24 cellular contexts compared by ENCODE assay signal in the genomic region with DNA sequence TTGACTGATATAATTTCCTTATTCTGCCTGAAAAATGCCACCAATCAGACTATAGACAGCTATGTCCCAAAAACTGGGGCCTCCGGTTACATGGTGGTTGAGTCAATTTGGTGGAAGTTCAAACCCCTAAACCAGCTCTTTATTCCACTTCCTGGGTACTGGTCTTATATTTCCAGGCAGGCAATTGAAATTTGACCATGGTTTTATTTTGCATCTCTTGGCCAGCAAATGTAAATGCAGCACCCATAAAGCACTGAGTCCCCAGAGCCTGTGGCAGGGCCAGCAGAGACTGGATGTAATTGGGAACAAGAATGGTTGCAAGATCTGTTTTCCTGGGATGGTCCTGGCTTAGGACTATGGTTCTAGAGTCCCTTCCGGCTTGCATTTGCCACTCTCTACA.
DNase-seq lines count a peak whose midpoint lies in the region; ATAC-seq and TF ChIP-seq lines count a peak whose summit lies in the region.
"Had no signal": no experiment of that assay in that cellular context is flagged by ENCODE, and none has a peak within 500 bp of the region (broad histone marks: within the 10 kb centered on the region; RNA-seq: fewer than 3 reads in every experiment).

No MANE protein-coding gene starts in this region.

- 86% methylated on average over 2 of the region's 2 CpGs for WGBS in esophagus muscularis mucosa
- 87 to 98% (median 91%) methylated on average over 2 of the region's 2 CpGs for WGBS in psoas muscle, 3 donors

- POLR2A ChIA-PET in activated CD4-positive, alpha-beta T cell treated with anti-CD3 and anti-CD28 coated beads, Interleukin-2, amount 10 ng/mL, durations not matched to agents 7 days and 5 days (lab: Charles Lee) = no interaction called here
- POLR2A ChIA-PET in CD8-positive, alpha-beta T cell (lab: Charles Lee) = no interaction called here
- POLR2A ChIA-PET in CD4-positive, alpha-beta T cell (lab: Charles Lee) = no interaction called here
- POLR2A ChIA-PET in activated CD4-positive, alpha-beta memory T cell treated with anti-CD3 and anti-CD28 coated beads, Interleukin-2, amount 10 ng/mL, durations not matched to agents 7 days and 5 days (lab: Charles Lee) = no interaction called here

- H3K27ac Mint-ChIP-seq in activated CD4-positive, alpha-beta T cell treated with anti-CD3 and anti-CD28 coated beads, Interleukin-2, amount 10 ng/mL, durations not matched to agents 7 days and 5 days = peak overlapping the region; percentile 1
- H3K27ac Mint-ChIP-seq in CD8-positive, alpha-beta T cell = no peak overlapping the region
- H3K27ac Mint-ChIP-seq in CD4-positive, alpha-beta T cell = no peak overlapping the region
- H3K27ac Mint-ChIP-seq in activated CD4-positive, alpha-beta memory T cell treated with anti-CD3 and anti-CD28 coated beads, Interleukin-2, amount 10 ng/mL, durations not matched to agents 7 days and 5 days = no peak overlapping the region
- H3K27ac Mint-ChIP-seq: activated CD4-positive, alpha-beta T cell treated with anti-CD3 and anti-CD28 coated beads, Interleukin-2, amount 10 ng/mL, durations not matched to agents 24 days and 14 days; activated naive CD8-positive, alpha-beta T cell; CD4-positive, alpha-beta memory T cell; GM23338 had no signal

- intact Hi-C loops in esophagus muscularis mucosa (cut with DNase I) (loop anchor here (10.0 kb wide), 1 partner anchor 105 kb away; the partner anchor contains the start of gene CDC42EP3), psoas muscle (cut with DNase I) (loop anchor here in 1 of 2 donors (5.0 kb wide), 1 partner anchor 102 kb away; no protein-coding TSS in a partner anchor), uterus (cut with DNase I; ENCODE audit: low total_unique reads) (no loop called here)
- intact Hi-C loops in CD8-positive, alpha-beta T cell (cut with DNase I, micrococcal nuclease) = no loop called here
- intact Hi-C loops in CD4-positive, alpha-beta T cell (cut with DNase I, micrococcal nuclease) = no loop called here

- no peak overlapping the region for H3K4me3 Mint-ChIP-seq in activated CD4-positive, alpha-beta T cell treated with anti-CD3 and anti-CD28 coated beads, Interleukin-2, amount 10 ng/mL, durations not matched to agents 7 days and 5 days
- no peak overlapping the region for H3K4me3 Mint-ChIP-seq in CD8-positive, alpha-beta T cell
- no peak overlapping the region for H3K4me3 Mint-ChIP-seq in CD4-positive, alpha-beta T cell
- H3K4me3 Mint-ChIP-seq in activated CD4-positive, alpha-beta memory T cell treated with anti-CD3 and anti-CD28 coated beads, Interleukin-2, amount 10 ng/mL, durations not matched to agents 7 days and 5 days = no peak overlapping the region
- H3K4me3 Mint-ChIP-seq: activated CD4-positive, alpha-beta T cell treated with anti-CD3 and anti-CD28 coated beads, Interleukin-2, amount 10 ng/mL, durations not matched to agents 24 days and 14 days; activated naive CD8-positive, alpha-beta T cell; CD4-positive, alpha-beta memory T cell; GM23338 had no signal

- no peaks in the 10 kb centered on the region for H3K27me3 Mint-ChIP-seq in activated CD4-positive, alpha-beta T cell treated with anti-CD3 and anti-CD28 coated beads, Interleukin-2, amount 10 ng/mL, durations not matched to agents 7 days and 5 days
- H3K27me3 Mint-ChIP-seq in CD8-positive, alpha-beta T cell (ENCODE audit: low read depth) = no peaks in the 10 kb centered on the region
- H3K27me3 Mint-ChIP-seq in CD4-positive, alpha-beta T cell = no peaks in the 10 kb centered on the region
- no peaks in the 10 kb centered on the region for H3K27me3 Mint-ChIP-seq in activated CD4-positive, alpha-beta memory T cell treated with anti-CD3 and anti-CD28 coated beads, Interleukin-2, amount 10 ng/mL, durations not matched to agents 7 days and 5 days
- H3K27me3 Mint-ChIP-seq: activated CD4-positive, alpha-beta T cell treated with anti-CD3 and anti-CD28 coated beads, Interleukin-2, amount 10 ng/mL, durations not matched to agents 24 days and 14 days; activated naive CD8-positive, alpha-beta T cell; CD4-positive, alpha-beta memory T cell had no signal

- no peak for DNase-seq in activated CD4-positive, alpha-beta T cell treated with anti-CD3 and anti-CD28 coated beads, Interleukin-2, amount 10 ng/mL, durations not matched to agents 7 days and 5 days
- no peak for DNase-seq in activated CD4-positive, alpha-beta T cell treated with anti-CD3 and anti-CD28 coated beads for 4 hours
- no peak for DNase-seq in esophagus muscularis mucosa (ENCODE audit: extremely low spot score)
- no peak for DNase-seq in psoas muscle
- DNase-seq in uterus = no peak
- DNase-seq in CD8-positive, alpha-beta T cell = no peak
- DNase-seq in CD4-positive, alpha-beta T cell = no peak
- no peak for DNase-seq in activated CD4-positive, alpha-beta memory T cell treated with anti-CD3 and anti-CD28 coated beads, Interleukin-2, amount 10 ng/mL, durations not matched to agents 7 days and 5 days
- DNase-seq: activated CD4-positive, alpha-beta T cell treated with anti-CD3 and anti-CD28 coated beads, Interleukin-2, amount 10 ng/mL, durations not matched to agents 24 days and 14 days; activated effector memory CD4-positive, alpha-beta T cell treated with anti-CD3 and anti-CD28 coated beads, Interleukin-2, amount 50 U/mL, for 16 hours; activated T-cell treated with anti-CD3 and anti-CD28 coated beads, Interleukin-2, amount 50 U/mL, for 1 hour; CD4-positive, alpha-beta memory T cell; NCI-H2081; NCI-H2227 treated with DMSO at 0.1 percent for 48 hours; posterior cingulate gyrus; SHP77 treated with DMSO at 0.1 percent for 48 hours; stimulated activated naive CD4-positive, alpha-beta T cell treated with Interleukin-2 at 50 U/mL for 16 hours; testis; WERI-Rb-1 had no signal

- CTCF ChIA-PET in activated CD4-positive, alpha-beta T cell treated with anti-CD3 and anti-CD28 coated beads, Interleukin-2, amount 10 ng/mL, durations not matched to agents 7 days and 5 days (lab: Charles Lee) = interaction anchor here (1.0 kb wide), 1 partner anchor 14 kb away, joined by 3 read pairs; no protein-coding TSS in a partner anchor
- CTCF ChIA-PET in CD8-positive, alpha-beta T cell (lab: Charles Lee) = no interaction called here
- CTCF ChIA-PET in CD4-positive, alpha-beta T cell (lab: Charles Lee) = no interaction called here
- CTCF ChIA-PET in activated CD4-positive, alpha-beta memory T cell treated with anti-CD3 and anti-CD28 coated beads, Interleukin-2, amount 10 ng/mL, durations not matched to agents 7 days and 5 days (lab: Charles Lee) = no interaction called here

- H3K27me3 ChIP-seq in esophagus muscularis mucosa (no peaks in the 10 kb centered on the region), psoas muscle (ENCODE audit: insufficient read depth in 3 of 3, low read length in 2 of 3) (no peaks in the 10 kb centered on the region), uterus (no peaks in the 10 kb centered on the region)
- H3K27me3 ChIP-seq in CD8-positive, alpha-beta T cell (ENCODE audit: insufficient read depth, low read length) = no peaks in the 10 kb centered on the region
- H3K27me3 ChIP-seq in CD4-positive, alpha-beta T cell (ENCODE audit: control insufficient read depth, insufficient read depth, low read length) = no peaks in the 10 kb centered on the region
- H3K27me3 ChIP-seq: breast epithelium, testis had no signal

- H3K9me3 Mint-ChIP-seq in activated CD4-positive, alpha-beta T cell treated with anti-CD3 and anti-CD28 coated beads, Interleukin-2, amount 10 ng/mL, durations not matched to agents 7 days and 5 days = peaks cover 10% of the 10 kb centered on the region
- H3K9me3 Mint-ChIP-seq in CD8-positive, alpha-beta T cell = no peaks in the 10 kb centered on the region
- H3K9me3 Mint-ChIP-seq in CD4-positive, alpha-beta T cell = peaks cover 2% of the 10 kb centered on the region
- peaks cover 6% of the 10 kb centered on the region for H3K9me3 Mint-ChIP-seq in activated CD4-positive, alpha-beta memory T cell treated with anti-CD3 and anti-CD28 coated beads, Interleukin-2, amount 10 ng/mL, durations not matched to agents 7 days and 5 days

- H3K27ac ChIP-seq in esophagus muscularis mucosa (replicated peaks in 1 of 4) = peak overlapping the region; percentile 83 to 87 (median 84)
- H3K27ac ChIP-seq in psoas muscle = peak overlapping the region; percentile 73
- peak overlapping the region; percentile 87 to 98 for H3K27ac ChIP-seq in uterus
- no peak overlapping the region for H3K27ac ChIP-seq in CD8-positive, alpha-beta T cell (ENCODE audit: low read depth, low read length)
- no peak overlapping the region for H3K27ac ChIP-seq in CD4-positive, alpha-beta T cell (ENCODE audit: low read depth, low read length)
- H3K27ac ChIP-seq: breast epithelium, testis, WERI-Rb-1 had no signal

- H3K4me1 Mint-ChIP-seq in activated CD4-positive, alpha-beta T cell treated with anti-CD3 and anti-CD28 coated beads, Interleukin-2, amount 10 ng/mL, durations not matched to agents 7 days and 5 days = no peaks in the 10 kb centered on the region
- H3K4me1 Mint-ChIP-seq in CD8-positive, alpha-beta T cell (ENCODE audit: low read depth) = no peaks in the 10 kb centered on the region
- H3K4me1 Mint-ChIP-seq in CD4-positive, alpha-beta T cell (ENCODE audit: low read depth) = no peaks in the 10 kb centered on the region
- no peaks in the 10 kb centered on the region for H3K4me1 Mint-ChIP-seq in activated CD4-positive, alpha-beta memory T cell treated with anti-CD3 and anti-CD28 coated beads, Interleukin-2, amount 10 ng/mL, durations not matched to agents 7 days and 5 days
- H3K4me1 Mint-ChIP-seq: activated CD4-positive, alpha-beta T cell treated with anti-CD3 and anti-CD28 coated beads, Interleukin-2, amount 10 ng/mL, durations not matched to agents 24 days and 14 days had no signal

- H3K4me3 ChIP-seq in esophagus muscularis mucosa = no peak overlapping the region
- no peak overlapping the region for H3K4me3 ChIP-seq in psoas muscle
- no peak overlapping the region for H3K4me3 ChIP-seq in uterus
- no peak overlapping the region for H3K4me3 ChIP-seq in CD8-positive, alpha-beta T cell (ENCODE audit: low read depth, low read length)
- H3K4me3 ChIP-seq: breast epithelium, GM23338, K562, testis had no signal

- H3K4me1 ChIP-seq in esophagus muscularis mucosa (peaks cover 16 to 91% (median 86%) of the 10 kb centered on the region in 4 donors), psoas muscle (peaks cover 38% of the 10 kb centered on the region), uterus (peaks cover 8 to 11% of the 10 kb centered on the region in 2 donors)
- no peaks in the 10 kb centered on the region for H3K4me1 ChIP-seq in CD8-positive, alpha-beta T cell (ENCODE audit: insufficient read depth, low read length)
- H3K4me1 ChIP-seq: breast epithelium had no signal

- TF ChIP-seq CTCF in esophagus muscularis mucosa (IDR thresholded peaks at IDR 0.05) = no peak
- no peak for TF ChIP-seq CTCF in psoas muscle (IDR thresholded peaks at IDR 0.05)
- TF ChIP-seq CTCF in uterus (IDR thresholded peaks at IDR 0.05) = no peak
- TF ChIP-seq CTCF in CD8-positive, alpha-beta T cell (IDR thresholded peaks at IDR 0.05) = no peak
- TF ChIP-seq CTCF in CD4-positive, alpha-beta T cell (IDR thresholded peaks at IDR 0.05) = no peak

- TF ChIP-seq POLR2A in esophagus muscularis mucosa (IDR thresholded peaks at IDR 0.05; ENCODE audit: low read depth) = no peak
- no peak for TF ChIP-seq POLR2A in uterus (IDR thresholded peaks at IDR 0.05)

- H3K36me3 ChIP-seq in esophagus muscularis mucosa (no peaks in the 10 kb centered on the region), psoas muscle (ENCODE audit: insufficient read depth in 1 of 2, low read depth in 1 of 2) (no peaks in the 10 kb centered on the region), uterus (no peaks in the 10 kb centered on the region)
- no peaks in the 10 kb centered on the region for H3K36me3 ChIP-seq in CD8-positive, alpha-beta T cell (ENCODE audit: insufficient read depth, low read length)
- H3K36me3 ChIP-seq: breast epithelium, WERI-Rb-1 had no signal

- ATAC-seq in psoas muscle = no peak
- ATAC-seq in CD8-positive, alpha-beta T cell = no peak
- ATAC-seq in CD4-positive, alpha-beta T cell (ENCODE audit: poor library complexity) = no peak
- ATAC-seq: GM23338, K562, Panc1 had no signal

- no peaks in the 10 kb centered on the region for H3K9me3 ChIP-seq in esophagus muscularis mucosa
- no peaks in the 10 kb centered on the region for H3K9me3 ChIP-seq in psoas muscle
- H3K9me3 ChIP-seq in uterus = no peaks in the 10 kb centered on the region
- H3K9me3 ChIP-seq in CD8-positive, alpha-beta T cell (ENCODE audit: low read length) = peaks cover 4% of the 10 kb centered on the region
- no peaks in the 10 kb centered on the region for H3K9me3 ChIP-seq in CD4-positive, alpha-beta T cell (ENCODE audit: control insufficient read depth, low read length)
- H3K9me3 ChIP-seq: breast epithelium, testis had no signal

- TF ChIP-seq EP300 in esophagus muscularis mucosa (IDR thresholded peaks at IDR 0.05) = no peak

- no peaks in the 10 kb centered on the region for H3K36me3 Mint-ChIP-seq in activated CD4-positive, alpha-beta T cell treated with anti-CD3 and anti-CD28 coated beads, Interleukin-2, amount 10 ng/mL, durations not matched to agents 7 days and 5 days (ENCODE audit: low read depth)
- no peaks in the 10 kb centered on the region for H3K36me3 Mint-ChIP-seq in CD8-positive, alpha-beta T cell
- H3K36me3 Mint-ChIP-seq in CD4-positive, alpha-beta T cell (ENCODE audit: low read depth) = no peaks in the 10 kb centered on the region
- H3K36me3 Mint-ChIP-seq in activated CD4-positive, alpha-beta memory T cell treated with anti-CD3 and anti-CD28 coated beads, Interleukin-2, amount 10 ng/mL, durations not matched to agents 7 days and 5 days (ENCODE audit: low read depth) = no peaks in the 10 kb centered on the region
- H3K36me3 Mint-ChIP-seq: CD4-positive, alpha-beta memory T cell had no signal

Comparison
In these comparisons a context has a peak if more than half of its experiments do, and no peak if none do; other contexts are left out.
1. H3K27ac ChIP-seq: peak in esophagus muscularis mucosa (4 of 4), psoas muscle (single experiment) and uterus (2 of 2); none in CD8-positive, alpha-beta T cell (single experiment) and CD4-positive, alpha-beta T cell (single experiment).